Comparison of ENCODE assay signal across 1 cellular context in genomic region chr7:100476903-100477870, GRCh38.
TF ChIP-seq lines count a peak whose summit lies in the region.

No MANE protein-coding gene starts in this region.

TF ChIP-seq in HCT116, 20 proteins besides CTCF, POLR2A, EP300 and RAD21:
- TF ChIP-seq ZFX (IDR thresholded peaks at IDR 0.05) (no peak), YY1 (IDR thresholded peaks at IDR 0.05; ENCODE audit: extremely low read depth, insufficient replicate concordance, low read depth, low read length) (no peak), TCF7L2 (IDR thresholded peaks at IDR 0.05; ENCODE audit: borderline replicate concordance, extremely low read depth, insufficient read depth, insufficient read length) (no peak), SIN3A (IDR thresholded peaks at IDR 0.05; ENCODE audit: low read depth) (no peak), ATF3 (IDR thresholded peaks at IDR 0.05) (no peak), ELF1 (IDR thresholded peaks at IDR 0.05; ENCODE audit: borderline replicate concordance, low read depth) (no peak), ZBTB33 (IDR thresholded peaks at IDR 0.05; ENCODE audit: extremely low read depth, insufficient replicate concordance, low read length) (no peak), POLR2AphosphoS5 (IDR thresholded peaks at IDR 0.05; ENCODE audit: low read depth, low read length) (no peak), EGR1 (IDR thresholded peaks at IDR 0.05; ENCODE audit: low read depth) (no peak), SP1 (IDR thresholded peaks at IDR 0.05; ENCODE audit: low read depth) (no peak), EZH2phosphoT487 (IDR thresholded peaks at IDR 0.05; ENCODE audit: borderline replicate concordance) (no peak), EZH2 (IDR thresholded peaks at IDR 0.05) (no peak), ZNF274 (IDR thresholded peaks at IDR 0.05; ENCODE audit: low read depth, low read length) (no peak), SRF (IDR thresholded peaks at IDR 0.05; ENCODE audit: low read depth) (no peak), FOSL1 (IDR thresholded peaks at IDR 0.05; ENCODE audit: low read depth) (no peak), CEBPB (IDR thresholded peaks at IDR 0.05; ENCODE audit: low read depth) (no peak), JUND (IDR thresholded peaks at IDR 0.05) (no peak), CBX3 (IDR thresholded peaks at IDR 0.05; ENCODE audit: low read depth) (no peak)
- TF ChIP-seq, protein P1, sequence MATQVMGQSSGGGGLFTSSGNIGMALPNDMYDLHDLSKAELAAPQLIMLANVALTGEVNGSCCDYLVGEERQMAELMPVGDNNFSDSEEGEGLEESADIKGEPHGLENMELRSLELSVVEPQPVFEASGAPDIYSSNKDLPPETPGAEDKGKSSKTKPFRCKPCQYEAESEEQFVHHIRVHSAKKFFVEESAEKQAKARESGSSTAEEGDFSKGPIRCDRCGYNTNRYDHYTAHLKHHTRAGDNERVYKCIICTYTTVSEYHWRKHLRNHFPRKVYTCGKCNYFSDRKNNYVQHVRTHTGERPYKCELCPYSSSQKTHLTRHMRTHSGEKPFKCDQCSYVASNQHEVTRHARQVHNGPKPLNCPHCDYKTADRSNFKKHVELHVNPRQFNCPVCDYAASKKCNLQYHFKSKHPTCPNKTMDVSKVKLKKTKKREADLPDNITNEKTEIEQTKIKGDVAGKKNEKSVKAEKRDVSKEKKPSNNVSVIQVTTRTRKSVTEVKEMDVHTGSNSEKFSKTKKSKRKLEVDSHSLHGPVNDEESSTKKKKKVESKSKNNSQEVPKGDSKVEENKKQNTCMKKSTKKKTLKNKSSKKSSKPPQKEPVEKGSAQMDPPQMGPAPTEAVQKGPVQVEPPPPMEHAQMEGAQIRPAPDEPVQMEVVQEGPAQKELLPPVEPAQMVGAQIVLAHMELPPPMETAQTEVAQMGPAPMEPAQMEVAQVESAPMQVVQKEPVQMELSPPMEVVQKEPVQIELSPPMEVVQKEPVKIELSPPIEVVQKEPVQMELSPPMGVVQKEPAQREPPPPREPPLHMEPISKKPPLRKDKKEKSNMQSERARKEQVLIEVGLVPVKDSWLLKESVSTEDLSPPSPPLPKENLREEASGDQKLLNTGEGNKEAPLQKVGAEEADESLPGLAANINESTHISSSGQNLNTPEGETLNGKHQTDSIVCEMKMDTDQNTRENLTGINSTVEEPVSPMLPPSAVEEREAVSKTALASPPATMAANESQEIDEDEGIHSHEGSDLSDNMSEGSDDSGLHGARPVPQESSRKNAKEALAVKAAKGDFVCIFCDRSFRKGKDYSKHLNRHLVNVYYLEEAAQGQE (IDR thresholded peaks at IDR 0.05; ENCODE audit: low read depth): no peak
- TF ChIP-seq, protein P2, sequence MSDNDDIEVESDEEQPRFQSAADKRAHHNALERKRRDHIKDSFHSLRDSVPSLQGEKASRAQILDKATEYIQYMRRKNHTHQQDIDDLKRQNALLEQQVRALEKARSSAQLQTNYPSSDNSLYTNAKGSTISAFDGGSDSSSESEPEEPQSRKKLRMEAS (IDR thresholded peaks at IDR 0.05): no peak
TF ChIP-seq in HCT116: peak in this region for 0.
